In the genomic region with DNA sequence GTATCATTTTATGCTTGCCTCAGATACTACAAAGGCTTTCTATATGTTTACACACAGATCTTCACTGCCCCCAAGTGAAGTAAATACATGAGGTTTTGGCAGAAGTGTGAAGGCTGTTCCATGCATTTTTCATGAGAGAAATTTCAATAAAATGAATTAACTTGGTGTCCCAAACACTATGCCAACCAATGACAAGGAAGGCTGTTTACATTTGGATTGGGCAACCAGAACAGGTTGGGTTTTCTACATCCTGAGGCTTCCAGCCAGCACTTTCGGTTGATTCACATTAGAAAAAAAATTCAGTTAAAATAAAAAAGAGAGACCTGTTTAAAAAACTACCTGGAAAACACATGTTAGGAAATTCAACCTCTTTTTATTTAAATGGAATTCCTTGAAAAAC, we compare ENCODE assay signal across 7 cellular contexts.
"Had no signal": no experiment of that assay in that cellular context is flagged by ENCODE, and none has a peak within 500 bp of the region (broad histone marks: within the 10 kb centered on the region; RNA-seq: fewer than 3 reads in every experiment).

No MANE protein-coding gene starts in this region.

- H3K36me3 Mint-ChIP-seq: IgD-negative memory B cell had no signal

- H3K4me3 ChIP-seq: K562 had no signal

- H3K27ac Mint-ChIP-seq: IgD-negative memory B cell had no signal

- FAIRE-seq: HTR-8/SVneo, K562 had no signal

- DNase-seq: IMR-90, KBM-7, KG1 had no signal

- ATAC-seq: K562 had no signal

- H3K4me1 Mint-ChIP-seq: IgD-negative memory B cell had no signal

- H3K4me3 Mint-ChIP-seq: IgD-negative memory B cell had no signal

- H3K27me3 Mint-ChIP-seq: IgD-negative memory B cell had no signal

- H3K27ac ChIP-seq: HL-60 had no signal
